25 cellular contexts compared by ENCODE assay signal in genomic region chr4:25347473-25347872, GRCh38.
"Had no signal": no experiment of that assay in that cellular context is flagged by ENCODE, and none has a peak within 500 bp of the region (broad histone marks: within the 10 kb centered on the region; RNA-seq: fewer than 3 reads in every experiment).

No MANE protein-coding gene starts in this region.

- H3K4me3 ChIP-seq: ascending aorta, coronary artery, dorsolateral prefrontal cortex, left lung, lower lobe of right lung, mucosa of descending colon, skin epidermis, testis, transverse colon had no signal

- H3K4me1 ChIP-seq: ascending aorta, left lung, lower lobe of right lung, testis, transverse colon had no signal

- H3K9me3 ChIP-seq: ascending aorta, left lung, lower lobe of right lung, mucosa of descending colon, testis, transverse colon had no signal

- DNase-seq: activated CD4-positive, alpha-beta T cell treated with anti-CD3 and anti-CD28 coated beads for 48 hours; activated CD4-positive, alpha-beta T cell treated with anti-CD3 and anti-CD28 coated beads, Interleukin-2, amount 50 U/mL, for 48 hours; activated CD8-positive, alpha-beta memory T cell treated with anti-CD3 and anti-CD28 coated beads for 24 hours; activated gamma-delta T cell; activated naive CD4-positive, alpha-beta T cell treated with anti-CD3 and anti-CD28 coated beads, Interleukin-2, amount 10 ng/mL, durations not matched to agents 7 days and 5 days; activated naive CD8-positive, alpha-beta T cell treated with anti-CD3 and anti-CD28 coated beads, Interleukin-2, amount 10 ng/mL, durations not matched to agents 7 days and 5 days; dorsolateral prefrontal cortex; effector memory CD4-positive, alpha-beta T cell; head of caudate nucleus; hypothalamus; immature natural killer cell; left lung; lower lobe of right lung; mucosa of descending colon; posterior cingulate gyrus; stimulated activated CD4-positive, alpha-beta T cell treated with anti-CD3 and anti-CD28 coated beads, Interleukin-12 subunit alpha, Interleukin-12 subunit beta, amount 100 ng/mL, for 4 hours; stimulated activated CD4-positive, alpha-beta T cell treated with anti-CD3 and anti-CD28 coated beads, Interleukin-4, amount 100 ng/mL, for 1 hour; stimulated activated naive CD8-positive, alpha-beta T cell treated with anti-CD3 and anti-CD28 coated beads, Interleukin-15, Interleukin-2, amounts not matched to agents 100 U/mL and 50 U/mL, for 24 hours; T-helper 9 cell; testis; transverse colon had no signal

- H3K27me3 ChIP-seq: ascending aorta, dorsolateral prefrontal cortex, left lung, testis, transverse colon had no signal

- H3K27ac ChIP-seq: ascending aorta, coronary artery, dorsolateral prefrontal cortex, left lung, lower lobe of right lung, skin epidermis, testis, transverse colon, VCaP had no signal
